Comparison of ENCODE assay signal across 23 cellular contexts in the genomic region with DNA sequence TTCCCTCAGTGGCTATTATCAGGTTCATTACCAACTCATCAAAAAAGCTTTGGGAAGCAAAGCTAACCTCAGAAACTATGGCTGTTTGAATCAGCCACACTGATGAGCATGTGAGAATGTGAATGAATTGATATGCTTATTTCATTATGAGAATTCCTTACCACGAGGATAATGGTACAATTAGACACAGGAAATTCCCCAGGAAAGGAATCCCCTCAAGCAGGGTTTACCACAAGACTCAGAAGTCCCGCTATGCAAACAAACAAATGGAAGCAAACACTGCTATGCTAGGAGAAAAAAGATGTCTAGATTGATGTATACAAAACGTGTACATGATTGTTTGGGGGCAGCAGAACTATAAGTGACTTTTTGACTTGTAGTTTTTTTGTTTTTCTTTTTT.
A peak's percentile ranks its signal among the peaks of the same experiment; 100 is the strongest.
DNase-seq lines count a peak whose midpoint lies in the region.
"Had no signal": no experiment of that assay in that cellular context is flagged by ENCODE, and none has a peak within 500 bp of the region (broad histone marks: within the 10 kb centered on the region; RNA-seq: fewer than 3 reads in every experiment).

No MANE protein-coding gene starts in this region.

- peak; percentile 43 for DNase-seq in EL
- peak; percentile 47 for DNase-seq in M059J (ENCODE audit: low read depth)
- DNase-seq in astrocyte of the hippocampus (ENCODE audit: low read depth, low spot score), result peak; percentile 67
- peak; percentile 30 for DNase-seq in mesendoderm
- DNase-seq in T-helper 2 cell, result no peak
- no peak for DNase-seq in activated CD4-positive, CD25-positive, alpha-beta regulatory T cell treated with anti-CD3 and anti-CD28 coated beads, Interleukin-2, amount 50 U/mL, for 72 hours
- DNase-seq in C1 segment of cervical spinal cord (lab: John Stamatoyannopoulos, UW), result no peak
- DNase-seq: activated CD4-positive, CD25-positive, alpha-beta regulatory T cell; activated CD8-positive, alpha-beta T cell treated with anti-CD3 and anti-CD28 coated beads for 36 hours; activated naive CD4-positive, alpha-beta T cell; activated T-cell treated with anti-CD3 and anti-CD28 coated beads, Interleukin-2, amount 50 U/mL, for 1 hour; anterior cingulate cortex; CD8-positive, alpha-beta memory T cell; cerebellar nuclear complex; DND-41; KBM-7; NCI-H187 treated with DMSO at 0.1 percent for 48 hours; NCI-H226; PC-9; stimulated activated CD4-positive, alpha-beta T cell treated with anti-CD3 and anti-CD28 coated beads, Interleukin-1b, Interleukin-23, amount 100 ng/mL, for 48 hours; stimulated activated naive CD4-positive, alpha-beta T cell; tibial artery had no signal

- H2BK120ac ChIP-seq in mesendoderm (ENCODE audit: low read depth, low read length), result no peak overlapping the region

- H3K56ac ChIP-seq in mesendoderm (ENCODE audit: low read length), result no peak overlapping the region

- H3K9ac ChIP-seq in mesendoderm (ENCODE audit: low read length), result no peak overlapping the region

- no peak overlapping the region for H3K4me3 ChIP-seq in mesendoderm (ENCODE audit: low read length)
- H3K4me3 ChIP-seq: gastroesophageal sphincter, PC-9, tibial artery had no signal

- H2BK5ac ChIP-seq in mesendoderm (ENCODE audit: low read length), result no peak overlapping the region

- no peaks in the 10 kb centered on the region for H3K79me2 ChIP-seq in mesendoderm (ENCODE audit: control insufficient read depth, insufficient read depth, low read length)

- no peak overlapping the region for H4K8ac ChIP-seq in mesendoderm (ENCODE audit: low read depth, low read length)

- H3K4me2 ChIP-seq in mesendoderm (ENCODE audit: low read length), result no peak overlapping the region
- H3K4me2 ChIP-seq: PC-9 had no signal

- peaks cover 3% of the 10 kb centered on the region for H3K4me1 ChIP-seq in mesendoderm (ENCODE audit: control insufficient read depth, low read depth, low read length)
- H3K4me1 ChIP-seq: tibial artery had no signal

- no peaks in the 10 kb centered on the region for H3K79me1 ChIP-seq in mesendoderm (ENCODE audit: low read length)

- no peaks in the 10 kb centered on the region for H3K36me3 ChIP-seq in mesendoderm (ENCODE audit: control insufficient read depth, insufficient read depth, low read length)
- H3K36me3 ChIP-seq: gastroesophageal sphincter, tibial artery had no signal

- no CpG with 5 or more reads among the region's 3 CpGs for WGBS in mesendoderm (ENCODE audit: extremely low coverage, insufficient coverage, low lambda C conversion rate)

- H3K27me3 ChIP-seq in mesendoderm (ENCODE audit: insufficient read depth, low read length, poor library complexity), result no peaks in the 10 kb centered on the region
- H3K27me3 ChIP-seq: gastroesophageal sphincter, tibial artery had no signal

- H4K5ac ChIP-seq in mesendoderm (ENCODE audit: low read length), result no peak overlapping the region

- no peak overlapping the region for H3K27ac ChIP-seq in mesendoderm (ENCODE audit: low read depth, low read length)
- H3K27ac ChIP-seq: gastroesophageal sphincter, PC-9, tibial artery had no signal

- no peak overlapping the region for H3K4ac ChIP-seq in mesendoderm (ENCODE audit: low read depth, low read length)

- no peak overlapping the region for H2BK15ac ChIP-seq in mesendoderm (replicated peaks; ENCODE audit: low read depth)

- H3K18ac ChIP-seq in mesendoderm (ENCODE audit: low read length), result no peak overlapping the region

- no peak overlapping the region for H3K23ac ChIP-seq in mesendoderm (ENCODE audit: low read length)

- no peak overlapping the region for H2AK5ac ChIP-seq in mesendoderm (ENCODE audit: low read length)

Comparison
In these comparisons a context has a peak if more than half of its experiments do, and no peak if none do; other contexts are left out.
1. DNase-seq: peak in EL (single experiment), M059J (single experiment), astrocyte of the hippocampus (single experiment) and mesendoderm (single experiment); none in T-helper 2 cell (0 of 5), activated CD4-positive, CD25-positive, alpha-beta regulatory T cell treated with anti-CD3 and anti-CD28 coated beads, Interleukin-2, amount 50 U/mL, for 72 hours (single experiment) and C1 segment of cervical spinal cord (0 of 14).